1 cellular context compared by ENCODE assay signal in the genomic region with DNA sequence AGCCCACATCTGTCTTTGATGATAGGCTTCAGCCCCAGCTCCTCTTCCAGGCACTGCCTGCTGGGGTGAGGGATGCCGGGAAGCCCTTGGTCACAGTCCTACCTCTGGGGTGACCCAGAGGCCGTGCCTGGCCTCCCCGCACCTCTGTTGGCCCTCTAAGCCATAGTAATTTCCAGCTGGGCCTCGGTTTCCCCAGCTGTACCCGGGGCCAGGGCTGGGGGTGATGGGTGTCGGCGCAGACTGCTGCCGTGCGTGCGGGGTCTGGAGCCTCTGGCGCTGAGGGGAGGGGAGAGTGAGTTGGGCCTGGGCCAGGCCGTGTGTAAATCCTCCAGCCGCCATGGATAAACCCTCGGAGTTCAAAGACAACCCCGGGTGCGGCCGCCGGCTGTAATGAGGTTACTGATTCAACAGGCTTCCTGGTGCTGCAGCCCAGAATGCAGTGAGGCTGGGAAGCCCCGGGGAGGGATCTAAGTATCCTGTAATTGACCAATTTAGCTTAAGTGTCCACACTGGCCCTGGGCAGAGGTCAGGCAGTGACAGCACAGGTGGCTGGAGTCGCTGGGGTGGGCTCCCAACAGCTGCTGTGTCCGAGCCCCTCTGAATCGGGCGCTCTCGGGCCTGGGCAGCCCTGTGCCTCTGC.
TF ChIP-seq lines count a peak whose summit lies in the region.

No MANE protein-coding gene starts in this region.

TF ChIP-seq in H1, 55 proteins besides CTCF, POLR2A, EP300 and RAD21:
- TF ChIP-seq CBX8 (IDR thresholded peaks at IDR 0.05; ENCODE audit: borderline replicate concordance, low read depth, low read length) = no peak
- no peak for TF ChIP-seq NANOG (IDR thresholded peaks at IDR 0.05; ENCODE audit: insufficient read depth, low read depth, low read length, poor library complexity, severe bottlenecking)
- TF ChIP-seq MAFK (IDR thresholded peaks at IDR 0.05; ENCODE audit: low read depth, low read length) = no peak
- TF ChIP-seq CHD1 (IDR thresholded peaks at IDR 0.05; ENCODE audit: low read depth, low read length) = no peak
- no peak for TF ChIP-seq TAF7 (optimal IDR thresholded peaks at IDR 0.05; ENCODE audit: borderline replicate concordance, low read depth, low read length)
